8 cellular contexts compared by ENCODE assay signal in the genomic region with DNA sequence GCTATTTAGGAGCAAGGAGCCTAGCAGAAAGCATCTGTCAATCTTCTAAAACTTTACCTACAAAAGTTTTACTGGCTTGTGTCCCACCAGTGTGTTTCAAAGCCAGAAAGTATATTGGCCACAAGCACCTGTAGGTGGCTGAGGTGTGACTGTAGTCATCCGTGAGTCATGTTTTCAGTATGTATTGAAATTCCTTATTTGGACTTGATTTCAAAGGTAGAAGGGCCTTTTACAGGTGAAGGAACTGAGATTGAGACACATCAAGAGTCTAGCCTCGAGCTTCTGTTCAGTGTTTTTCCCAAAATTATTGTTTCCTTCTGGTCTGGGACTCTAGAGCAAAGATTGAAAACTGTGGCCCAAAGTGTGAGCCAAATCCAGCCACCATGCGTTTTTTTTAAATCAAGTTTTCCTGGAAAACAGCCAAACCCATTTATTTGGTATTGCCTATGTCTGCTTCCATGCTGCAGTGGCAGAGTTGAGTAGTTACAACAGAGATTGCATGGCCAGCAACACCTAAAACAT.
A peak's percentile ranks its signal among the peaks of the same experiment; 100 is the strongest.
DNase-seq lines count a peak whose midpoint lies in the region; ATAC-seq and TF ChIP-seq lines count a peak whose summit lies in the region.

No MANE protein-coding gene starts in this region.

- H2AFZ ChIP-seq in PC-9, result no peak overlapping the region

- no peak for DNase-seq in natural killer cell treated with Interleukin-12 subunit alpha and Interleukin-12 subunit beta and Interleukin-15 and Interleukin-18, amount 100 ng/mL, for 72 hours (ENCODE audit: low spot score)
- DNase-seq in natural killer cell (no peak), PC-9 (peak; percentile 66 to 99), tibial artery (no peak), chondrocyte (ENCODE audit: low spot score) (no peak), Right ventricle myocardium superior (no peak), epidermal melanocyte (ENCODE audit: insufficient read length, low spot score) (no peak)

- no peaks in the 10 kb centered on the region for H3K27me3 ChIP-seq in PC-9 (ENCODE audit: insufficient read depth, low read depth)
- H3K27me3 ChIP-seq in esophagus (ENCODE audit: control insufficient read depth in 1 of 2, insufficient read depth in 2 of 2, low read length in 2 of 2), result no peaks in the 10 kb centered on the region
- H3K27me3 ChIP-seq in tibial artery, result no peaks in the 10 kb centered on the region

- ATAC-seq in natural killer cell treated with Interleukin-12 subunit alpha and Interleukin-12 subunit beta and Interleukin-15 and Interleukin-18, amount 100 ng/mL, for 72 hours, result peak; percentile 43 to 70
- no peak for ATAC-seq in natural killer cell
- ATAC-seq in Right ventricle myocardium superior (ENCODE audit: poor library complexity), result no peak

- peak overlapping the region; percentile 27 for H3K4me3 Mint-ChIP-seq in natural killer cell treated with Interleukin-12 subunit alpha and Interleukin-12 subunit beta and Interleukin-15 and Interleukin-18, amount 100 ng/mL, for 72 hours
- no peak overlapping the region for H3K4me3 Mint-ChIP-seq in natural killer cell
- H3K4me3 Mint-ChIP-seq in chondrocyte (ENCODE audit: unreplicated experiment), result no peak overlapping the region

- POLR2A ChIA-PET in PC-9 (lab: Charles Lee; ENCODE audit: unreplicated experiment), result interaction anchor here (0.6 to 0.7 kb wide), 2 partner anchors 10 to 80 kb away, joined by 3 read pairs; no protein-coding TSS in a partner anchor

- H3K4me3 ChIP-seq in PC-9, result no peak overlapping the region
- H3K4me3 ChIP-seq in esophagus (ENCODE audit: low read depth in 1 of 2, low read length in 2 of 2), result no peak overlapping the region
- H3K4me3 ChIP-seq in tibial artery, result no peak overlapping the region

- H3K27me3 Mint-ChIP-seq in natural killer cell treated with Interleukin-12 subunit alpha and Interleukin-12 subunit beta and Interleukin-15 and Interleukin-18, amount 100 ng/mL, for 72 hours, result no peaks in the 10 kb centered on the region
- H3K27me3 Mint-ChIP-seq in natural killer cell (ENCODE audit: low read depth in 2 of 2) (no peaks in the 10 kb centered on the region), chondrocyte (ENCODE audit: low read depth) (no peaks in the 10 kb centered on the region)

- intact Hi-C loops in natural killer cell (cut with micrococcal nuclease), result no loop called here
- intact Hi-C loops in PC-9 (cut with micrococcal nuclease; ENCODE audit: unreplicated experiment), result loop anchor here (1.0 to 10.0 kb wide), 4 partner anchors 10 to 1329 kb away; no protein-coding TSS in a partner anchor
- intact Hi-C loops in tibial artery (cut with DNase I; ENCODE audit: low total_unique reads), result no loop called here
- intact Hi-C loops in Right ventricle myocardium superior (cut with DNase I), result no loop called here

- H3K4me2 ChIP-seq in PC-9, result peak overlapping the region; percentile 61

- H3K36me3 ChIP-seq in PC-9 (ENCODE audit: low read depth), result 0 out of 2 replicates have a peak, but pooled peaks cover 4% of the 10 kb centered on the region
- peaks cover 0 to 1% of the 10 kb centered on the region in 2 donors for H3K36me3 ChIP-seq in esophagus (ENCODE audit: control insufficient read depth in 2 of 2, insufficient read depth in 2 of 2, low read length in 1 of 2)
- peaks cover 9 to 22% (median 10%) of the 10 kb centered on the region in 3 donors for H3K36me3 ChIP-seq in tibial artery

- H3K9me3 Mint-ChIP-seq in natural killer cell treated with Interleukin-12 subunit alpha and Interleukin-12 subunit beta and Interleukin-15 and Interleukin-18, amount 100 ng/mL, for 72 hours, result no peaks in the 10 kb centered on the region
- H3K9me3 Mint-ChIP-seq in natural killer cell (no peaks in the 10 kb centered on the region), chondrocyte (ENCODE audit: low read depth) (no peaks in the 10 kb centered on the region)

- no peak overlapping the region for H3K27ac Mint-ChIP-seq in natural killer cell treated with Interleukin-12 subunit alpha and Interleukin-12 subunit beta and Interleukin-15 and Interleukin-18, amount 100 ng/mL, for 72 hours
- no peak overlapping the region for H3K27ac Mint-ChIP-seq in natural killer cell
- H3K27ac Mint-ChIP-seq in chondrocyte (ENCODE audit: unreplicated experiment), result no peak overlapping the region

- CTCF ChIA-PET in PC-9 (lab: Charles Lee), result no interaction called here

- no peaks in the 10 kb centered on the region for H3K9me3 ChIP-seq in PC-9 (ENCODE audit: insufficient read depth, low read depth)
- H3K9me3 ChIP-seq in esophagus (ENCODE audit: control insufficient read depth in 2 of 2, insufficient read depth in 1 of 2, low read depth in 1 of 2, low read length in 1 of 2), result no peaks in the 10 kb centered on the region
- no peaks in the 10 kb centered on the region for H3K9me3 ChIP-seq in tibial artery

- peaks cover 12% of the 10 kb centered on the region for H3K36me3 Mint-ChIP-seq in natural killer cell treated with Interleukin-12 subunit alpha and Interleukin-12 subunit beta and Interleukin-15 and Interleukin-18, amount 100 ng/mL, for 72 hours
- peaks cover 9% of the 10 kb centered on the region for H3K36me3 Mint-ChIP-seq in natural killer cell
- H3K36me3 Mint-ChIP-seq in chondrocyte (ENCODE audit: low read depth), result peaks cover 15% of the 10 kb centered on the region

- BruUV-seq in PC-9 (replicated peaks; lab: Mats Ljungman, UMichigan), result no TSS peak

- H3F3A ChIP-seq in PC-9 (ENCODE audit: insufficient read depth, low read depth), result peaks cover 60% of the 10 kb centered on the region

- no peaks in the 10 kb centered on the region for H3K9me2 ChIP-seq in PC-9 (ENCODE audit: insufficient read depth)

- H3K79me2 ChIP-seq in PC-9 (ENCODE audit: low read depth), result peaks cover 33% of the 10 kb centered on the region

- peak overlapping the region; percentile 96 for H3K27ac ChIP-seq in PC-9
- H3K27ac ChIP-seq in esophagus (ENCODE audit: low read depth in 2 of 2, low read length in 1 of 2), result peak overlapping the region; percentile 35 to 71
- peak overlapping the region; percentile 8 to 65 for H3K27ac ChIP-seq in tibial artery

- TF ChIP-seq CTCF in natural killer cell (IDR thresholded peaks at IDR 0.05) (no peak), PC-9 (conservative IDR thresholded peaks at IDR 0.05) (0 out of 2 replicates have a peak, but pooled peaks have one; percentile 19), tibial artery (IDR thresholded peaks at IDR 0.05) (no peak), chondrocyte (IDR thresholded peaks at IDR 0.05) (no peak)

- peaks cover 69% of the 10 kb centered on the region for H3K4me1 ChIP-seq in PC-9 (replicated peaks; ENCODE audit: insufficient read depth)
- peaks cover 8 to 11% of the 10 kb centered on the region in 2 donors for H3K4me1 ChIP-seq in esophagus (ENCODE audit: control insufficient read depth in 2 of 2, insufficient read depth in 2 of 2, low read length in 1 of 2)
- H3K4me1 ChIP-seq in tibial artery, result peaks cover 0 to 57% (median 27%) of the 10 kb centered on the region in 4 donors

- H3K4me1 Mint-ChIP-seq in natural killer cell treated with Interleukin-12 subunit alpha and Interleukin-12 subunit beta and Interleukin-15 and Interleukin-18, amount 100 ng/mL, for 72 hours (ENCODE audit: low read depth in 2 of 2), result peaks cover 16 to 20% of the 10 kb centered on the region in 2 donors
- H3K4me1 Mint-ChIP-seq in natural killer cell (peaks cover 22 to 23% of the 10 kb centered on the region in 2 donors), chondrocyte (ENCODE audit: low read depth) (peaks cover 53% of the 10 kb centered on the region)

- H4K20me1 ChIP-seq in PC-9 (ENCODE audit: insufficient read depth), result no peaks in the 10 kb centered on the region

- WGBS in esophagus, 2 donors, result 30 to 45% methylated on average over 3 of the region's 3 CpGs

Comparison
In these comparisons a context has a peak if more than half of its experiments do, and no peak if none do; other contexts are left out.
1. ATAC-seq: peak in natural killer cell treated with Interleukin-12 subunit alpha and Interleukin-12 subunit beta and Interleukin-15 and Interleukin-18, amount 100 ng/mL, for 72 hours (2 of 2); none in natural killer cell (0 of 3) and Right ventricle myocardium superior (single experiment).
2. DNase-seq: peak in PC-9 (2 of 2); none in natural killer cell treated with Interleukin-12 subunit alpha and Interleukin-12 subunit beta and Interleukin-15 and Interleukin-18, amount 100 ng/mL, for 72 hours (single experiment), natural killer cell (single experiment), tibial artery (0 of 2), chondrocyte (single experiment), Right ventricle myocardium superior (single experiment) and epidermal melanocyte (single experiment).
3. H3K27ac ChIP-seq: peak in every context shown above with its lines; median percentile 96 in PC-9; 53 in esophagus; 36 in tibial artery.